ENCODE assay signal across 12 cellular contexts in genomic region chr11:114215871-114216803, GRCh38.
DNase-seq lines count a peak whose midpoint lies in the region; ATAC-seq and TF ChIP-seq lines count a peak whose summit lies in the region.
"Had no signal": no experiment of that assay in that cellular context is flagged by ENCODE, and none has a peak within 500 bp of the region (broad histone marks: within the 10 kb centered on the region; RNA-seq: fewer than 3 reads in every experiment).

No MANE protein-coding gene starts in this region.

- in situ Hi-C loops in GM13977 (cut with MboI; ENCODE audit: low pct_unique_long_range_greater_than_20kb, low sequenced_read_pairs, unreplicated experiment): no loop called here

- H3K27ac ChIP-seq in foreskin keratinocyte: no peak overlapping the region

- H3K36me3 Mint-ChIP-seq in activated CD4-positive, alpha-beta T cell treated with anti-CD3 and anti-CD28 coated beads, Interleukin-2, amount 10 ng/mL, durations not matched to agents 24 days and 14 days (ENCODE audit: low read depth): no peaks in the 10 kb centered on the region
- H3K36me3 Mint-ChIP-seq in T-helper 17 cell (ENCODE audit: low read depth): peaks cover 6% of the 10 kb centered on the region
- no peaks in the 10 kb centered on the region for H3K36me3 Mint-ChIP-seq in progenitor cell of endocrine pancreas (ENCODE audit: insufficient read depth)

- DNase-seq in activated CD4-positive, alpha-beta T cell treated with anti-CD3 and anti-CD28 coated beads, Interleukin-2, amount 10 ng/mL, durations not matched to agents 24 days and 14 days: no peak
- DNase-seq in activated CD4-positive, alpha-beta T cell treated with anti-CD3 and anti-CD28 coated beads for 48 hours: no peak
- DNase-seq in T-helper 17 cell (no peak), Right ventricle myocardium superior (no peak), progenitor cell of endocrine pancreas (ENCODE audit: low spot score, unreplicated experiment) (no peak), SK-N-DZ (ENCODE audit: low spot score) (no peak), foreskin keratinocyte (no peak), GM13977 (ENCODE audit: low spot score) (no peak)
- DNase-seq: activated T-cell treated with anti-CD3 and anti-CD28 coated beads for 4 hours; effector CD4-positive, alpha-beta T cell; NCI-H1436 had no signal

- H3K27me3 Mint-ChIP-seq in activated CD4-positive, alpha-beta T cell treated with anti-CD3 and anti-CD28 coated beads, Interleukin-2, amount 10 ng/mL, durations not matched to agents 24 days and 14 days: peaks cover 7% of the 10 kb centered on the region
- H3K27me3 Mint-ChIP-seq in T-helper 17 cell: no peaks in the 10 kb centered on the region
- H3K27me3 Mint-ChIP-seq in progenitor cell of endocrine pancreas: no peaks in the 10 kb centered on the region

- no peaks in the 10 kb centered on the region for H3K4me1 ChIP-seq in foreskin keratinocyte

- ATAC-seq in T-helper 17 cell: peak; percentile 50
- peak; percentile 76 for ATAC-seq in Right ventricle myocardium superior (ENCODE audit: poor library complexity)
- ATAC-seq in foreskin keratinocyte: no peak
- ATAC-seq: gastroesophageal sphincter had no signal

- peaks cover 19% of the 10 kb centered on the region for H3K27me3 ChIP-seq in foreskin keratinocyte
- H3K27me3 ChIP-seq: gastroesophageal sphincter had no signal

- peak overlapping the region; percentile 32 for H3K4me3 Mint-ChIP-seq in activated CD4-positive, alpha-beta T cell treated with anti-CD3 and anti-CD28 coated beads, Interleukin-2, amount 10 ng/mL, durations not matched to agents 24 days and 14 days
- H3K4me3 Mint-ChIP-seq in T-helper 17 cell (peak overlapping the region; percentile 71), progenitor cell of endocrine pancreas (ENCODE audit: low read depth) (no peak overlapping the region)

- TF ChIP-seq CTCF in progenitor cell of endocrine pancreas (IDR thresholded peaks at IDR 0.05; ENCODE audit: unreplicated experiment) (no peak), foreskin keratinocyte (conservative IDR thresholded peaks at IDR 0.05) (no peak), GM13977 (IDR thresholded peaks at IDR 0.05; ENCODE audit: extremely low read depth, insufficient read depth, missing control alignments) (no peak)

- no peaks in the 10 kb centered on the region for H3K9me3 ChIP-seq in T-helper 17 cell (ENCODE audit: control insufficient read depth, low read length, poor library complexity, severe bottlenecking)
- H3K9me3 ChIP-seq: gastroesophageal sphincter had no signal

- intact Hi-C loops in activated CD4-positive, alpha-beta T cell treated with anti-CD3 and anti-CD28 coated beads, Interleukin-2, amount 10 ng/mL, durations not matched to agents 24 days and 14 days (cut with micrococcal nuclease): no loop called here
- intact Hi-C loops in Right ventricle myocardium superior (cut with DNase I): no loop called here

- H3K4me1 Mint-ChIP-seq in activated CD4-positive, alpha-beta T cell treated with anti-CD3 and anti-CD28 coated beads, Interleukin-2, amount 10 ng/mL, durations not matched to agents 24 days and 14 days: peaks cover 33% of the 10 kb centered on the region
- H3K4me1 Mint-ChIP-seq in T-helper 17 cell: peaks cover 42% of the 10 kb centered on the region
- peaks cover 79% of the 10 kb centered on the region for H3K4me1 Mint-ChIP-seq in progenitor cell of endocrine pancreas (ENCODE audit: low read depth)

- peak overlapping the region; percentile 16 for H3K27ac Mint-ChIP-seq in activated CD4-positive, alpha-beta T cell treated with anti-CD3 and anti-CD28 coated beads, Interleukin-2, amount 10 ng/mL, durations not matched to agents 24 days and 14 days
- H3K27ac Mint-ChIP-seq in T-helper 17 cell: peak overlapping the region; percentile 69
- peak overlapping the region; percentile 69 for H3K27ac Mint-ChIP-seq in progenitor cell of endocrine pancreas

- H3K9me3 Mint-ChIP-seq in activated CD4-positive, alpha-beta T cell treated with anti-CD3 and anti-CD28 coated beads, Interleukin-2, amount 10 ng/mL, durations not matched to agents 24 days and 14 days: no peaks in the 10 kb centered on the region
- no peaks in the 10 kb centered on the region for H3K9me3 Mint-ChIP-seq in progenitor cell of endocrine pancreas (ENCODE audit: low read depth)

Comparison
In these comparisons a context has a peak if more than half of its experiments do, and no peak if none do; other contexts are left out.
1. H3K27ac Mint-ChIP-seq: peak in every context shown above with its lines; median percentile 69 in T-helper 17 cell; 69 in progenitor cell of endocrine pancreas; 16 in activated CD4-positive, alpha-beta T cell treated with anti-CD3 and anti-CD28 coated beads, Interleukin-2, amount 10 ng/mL, durations not matched to agents 24 days and 14 days.